9 cellular contexts compared by ENCODE assay signal in genomic region chr1:62917314-62917713, GRCh38.
"Had no signal": no experiment of that assay in that cellular context is flagged by ENCODE, and none has a peak within 500 bp of the region (broad histone marks: within the 10 kb centered on the region; RNA-seq: fewer than 3 reads in every experiment).

No MANE protein-coding gene starts in this region.

- H3K36me3 ChIP-seq: HAP-1 had no signal

- H3K4me1 Mint-ChIP-seq: IgD-negative memory B cell had no signal

- H3K9me3 Mint-ChIP-seq: HFFc6 had no signal

- H3K27ac ChIP-seq: HL-60 had no signal

- DNase-seq: GOT3, H7, HFFc6, Kasumi-1, KG1 had no signal

- H3K9me3 ChIP-seq: HAP-1 had no signal

- H3K4me3 ChIP-seq: HAP-1 had no signal

- ATAC-seq: HCT116 had no signal

- H3K4me3 Mint-ChIP-seq: HFFc6, IgD-negative memory B cell had no signal

- H3K27ac Mint-ChIP-seq: HFFc6, IgD-negative memory B cell had no signal
